ENCODE assay signal across 7 cellular contexts in the genomic region with DNA sequence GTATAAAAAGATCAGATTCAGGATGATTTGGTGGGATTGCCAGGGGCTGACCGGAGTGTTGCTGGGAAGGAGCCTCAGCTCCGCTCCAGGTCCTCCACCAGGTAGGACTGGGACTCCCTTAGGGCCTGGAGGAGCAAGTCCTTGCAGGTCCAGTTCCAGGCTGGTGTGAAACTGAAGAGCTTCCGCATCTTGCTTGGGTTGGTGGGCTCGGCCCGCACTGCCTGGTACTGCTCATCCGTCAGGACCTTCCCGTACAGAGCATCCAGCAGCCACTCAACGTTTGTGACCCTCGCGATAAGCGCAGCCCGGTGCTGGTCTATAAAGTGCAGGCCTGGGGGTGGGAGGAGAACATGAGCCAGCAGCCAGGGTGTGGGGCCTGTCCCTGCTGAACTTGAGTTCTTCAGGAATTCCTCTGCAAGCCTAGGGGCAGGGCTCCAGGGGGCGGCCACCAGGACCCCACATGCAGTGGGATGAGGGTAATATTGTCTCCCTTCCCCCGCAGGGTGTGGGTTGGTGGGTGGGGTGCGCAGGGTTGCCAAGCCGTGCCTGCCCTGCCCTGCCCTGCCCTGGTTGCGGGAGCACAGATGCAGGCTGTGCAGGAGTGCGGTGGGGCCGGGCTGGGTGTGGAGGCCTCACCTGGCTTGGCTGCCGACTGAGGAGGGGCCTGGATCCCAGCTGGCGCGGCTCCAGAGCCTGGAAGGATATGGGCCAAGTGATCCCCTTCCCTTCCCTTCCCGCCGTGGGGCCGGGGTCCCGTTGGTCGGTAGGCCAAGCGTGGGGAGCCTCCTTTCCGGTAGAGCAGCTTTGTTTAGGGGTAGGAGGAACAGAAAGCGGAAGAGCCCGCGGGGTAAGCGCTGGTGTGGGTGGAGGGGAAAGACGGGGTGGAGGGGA. TPM values are rescaled to one million over a fixed set of nuclear protein-coding genes. Genes with fewer than 3 reads are reported as not detected.
DNase-seq lines count a peak whose midpoint lies in the region; ATAC-seq, FAIRE-seq and TF ChIP-seq lines count a peak whose summit lies in the region.

No MANE protein-coding gene starts in this region.

- no peak for FAIRE-seq in HTR-8/SVneo (lab: Jason Lieb, UNC)

- no peaks in the 10 kb centered on the region for H4K20me1 ChIP-seq in mammary epithelial cell (ENCODE audit: insufficient read depth, low read length)

- H3K9ac ChIP-seq in mammary epithelial cell (ENCODE audit: insufficient read depth, low read length) = peak overlapping the region; percentile 45

- H3K36me3 ChIP-seq in mammary epithelial cell (ENCODE audit: insufficient read depth, low read length) (peaks cover 3% of the 10 kb centered on the region), kidney epithelial cell (ENCODE audit: control insufficient read depth, insufficient read depth, low read length) (no peaks in the 10 kb centered on the region)

- peaks cover 5% of the 10 kb centered on the region for H3K79me2 ChIP-seq in mammary epithelial cell (ENCODE audit: insufficient read depth, low read length)

- H3K27ac Mint-ChIP-seq in stimulated activated effector memory CD8-positive, alpha-beta T cell treated with anti-CD3 and anti-CD28 coated beads, Interleukin-12 subunit alpha, Interleukin-12 subunit beta, amount 100 ng/mL, for 72 hours = peak overlapping the region; percentile 86

- TF ChIP-seq POLR2A in GM18505 (IDR thresholded peaks at IDR 0.05; ENCODE audit: borderline replicate concordance, extremely low read depth, insufficient read depth, insufficient read length) = no peak

- no TSS peak for BruUV-seq in mammary epithelial cell (replicated peaks; lab: Mats Ljungman, UMichigan)

- dilution Hi-C loops in mammary epithelial cell (cut with HindIII; ENCODE audit: low sequenced_read_pairs) = no loop called here

- peak overlapping the region; percentile 92 for H2AFZ ChIP-seq in mammary epithelial cell (ENCODE audit: low read depth, low read length)

- in situ Hi-C loops in mammary epithelial cell (cut with MboI; ENCODE audit: low sequenced_read_pairs in 2 of 2) = loop anchor here in 1 of 2 donors (25.0 kb wide), 1 partner anchor 486 kb away; no protein-coding TSS in a partner anchor

- no peaks in the 10 kb centered on the region for H3K9me3 Mint-ChIP-seq in stimulated activated effector memory CD8-positive, alpha-beta T cell treated with anti-CD3 and anti-CD28 coated beads, Interleukin-12 subunit alpha, Interleukin-12 subunit beta, amount 100 ng/mL, for 72 hours

- H3K4me3 ChIP-seq in mammary epithelial cell (replicated peaks in 1 of 3; ENCODE audit: insufficient read depth in 1 of 3, low read depth in 2 of 3, low read length in 3 of 3) = peak overlapping the region; percentile 49 to 90 (median 56)
- peak overlapping the region; percentile 64 for H3K4me3 ChIP-seq in kidney epithelial cell (ENCODE audit: low read depth, low read length)

- H3K27me3 ChIP-seq in mammary epithelial cell (ENCODE audit: insufficient read depth, low read length) (no peaks in the 10 kb centered on the region), kidney epithelial cell (ENCODE audit: control insufficient read depth, insufficient read depth, low read length) (peaks cover 13% of the 10 kb centered on the region)

- no peak overlapping the region for H3K27ac ChIP-seq in mammary epithelial cell (ENCODE audit: insufficient read depth, low read depth, low read length)

- peak; percentile 17 for DNase-seq in RPMI7951 (ENCODE audit: low read depth)
- DNase-seq in mammary epithelial cell = peak; percentile 39
- DNase-seq in kidney epithelial cell (ENCODE audit: low read depth) = no peak
- peak in 1 of 2 donors; percentile 29 for DNase-seq in stimulated activated effector memory CD8-positive, alpha-beta T cell treated with anti-CD3 and anti-CD28 coated beads, Interleukin-12 subunit alpha, Interleukin-12 subunit beta, amount 100 ng/mL, for 72 hours (ENCODE audit: low spot score in 2 of 2)
- DNase-seq in HTR-8/SVneo (ENCODE audit: insufficient read length, low spot score) = no peak

- intact Hi-C loops in mammary epithelial cell (cut with micrococcal nuclease) = loop anchor here (5.0 kb wide), 3 partner anchors 86 to 241 kb away; partner anchors contain the start of gene ZNF843

- TF ChIP-seq CTCF in mammary epithelial cell (conservative IDR thresholded peaks at IDR 0.05 in 1 of 2, IDR thresholded peaks at IDR 0.05 in 1 of 2; ENCODE audit: extremely low read depth in 1 of 2, insufficient read depth in 1 of 2, low read depth in 1 of 2, low read length in 2 of 2) (no peak), kidney epithelial cell (IDR thresholded peaks at IDR 0.05; ENCODE audit: insufficient read depth, low read length, poor library complexity, severe bottlenecking) (no peak)

- no peaks in the 10 kb centered on the region for H3K9me3 ChIP-seq in mammary epithelial cell (replicated peaks; ENCODE audit: insufficient read depth, low read length)

- H3K4me2 ChIP-seq in mammary epithelial cell (ENCODE audit: insufficient read depth, low read depth, low read length) = peak overlapping the region; percentile 99

- CTCF ChIA-PET in mammary epithelial cell (lab: Charles Lee; ENCODE audit: low non-redundant PET) = interaction anchor here (0.6 kb wide), 2 partner anchors 14 to 181 kb away, joined by 4 to 6 read pairs; no protein-coding TSS in a partner anchor

- H3K4me1 Mint-ChIP-seq in stimulated activated effector memory CD8-positive, alpha-beta T cell treated with anti-CD3 and anti-CD28 coated beads, Interleukin-12 subunit alpha, Interleukin-12 subunit beta, amount 100 ng/mL, for 72 hours = peaks cover 58% of the 10 kb centered on the region

- H3K36me3 Mint-ChIP-seq in stimulated activated effector memory CD8-positive, alpha-beta T cell treated with anti-CD3 and anti-CD28 coated beads, Interleukin-12 subunit alpha, Interleukin-12 subunit beta, amount 100 ng/mL, for 72 hours = peaks cover 51% of the 10 kb centered on the region

- ATAC-seq in GM18505 (IDR thresholded peaks at IDR 0.05; ENCODE audit: unreplicated experiment) = peak; percentile 56
- ATAC-seq in HG02678 (IDR thresholded peaks at IDR 0.05; ENCODE audit: unreplicated experiment) = peak; percentile 51
- peak; percentile 63 for ATAC-seq in stimulated activated effector memory CD8-positive, alpha-beta T cell treated with anti-CD3 and anti-CD28 coated beads, Interleukin-12 subunit alpha, Interleukin-12 subunit beta, amount 100 ng/mL, for 72 hours

- WGBS in mammary epithelial cell (ENCODE audit: low coverage, missing lambda C conversion rate) = 62% methylated on average over 13 of the region's 34 CpGs

- H3K4me3 Mint-ChIP-seq in stimulated activated effector memory CD8-positive, alpha-beta T cell treated with anti-CD3 and anti-CD28 coated beads, Interleukin-12 subunit alpha, Interleukin-12 subunit beta, amount 100 ng/mL, for 72 hours = peak overlapping the region; percentile 81

- H3K4me1 ChIP-seq in mammary epithelial cell (ENCODE audit: insufficient read depth, low read length) = peaks cover 16% of the 10 kb centered on the region

RNA-seq across cellular contexts. Expression of gene PYCARD, which starts 0.8 kb away (rescaled TPM):
- total RNA-seq in RPMI7951 (2014; rRNA removed; shearing (Covaris generic)) = 43.4 and 64.8 TPM in 2 replicates
- 10 to 100 TPM; 30.3 to 38.8 TPM for total RNA-seq in mammary epithelial cell
- 76.4 TPM for polyA plus RNA-seq in mammary epithelial cell
- polyA minus RNA-seq in mammary epithelial cell = 33.5 TPM
- total RNA-seq in kidney epithelial cell = 38.5 and 38.6 TPM in 2 replicates

RNA-seq across cellular contexts. Expression of gene TRIM72, which starts 12.2 kb away (rescaled TPM):
- total RNA-seq in RPMI7951 (2014; rRNA removed; shearing (Covaris generic)) = not detected in 2 replicates
- total RNA-seq in mammary epithelial cell (not detected), kidney epithelial cell (not detected in 2 replicates)
- polyA plus RNA-seq in mammary epithelial cell = not detected
- not detected for polyA minus RNA-seq in mammary epithelial cell

RNA-seq across cellular contexts. Expression of gene PYDC1, which starts 15.2 kb away (rescaled TPM):
- total RNA-seq in RPMI7951 (2014; rRNA removed; shearing (Covaris generic)) = not detected in 2 replicates
- total RNA-seq in mammary epithelial cell (not detected), kidney epithelial cell (not detected in 2 replicates)
- not detected for polyA plus RNA-seq in mammary epithelial cell
- not detected for polyA minus RNA-seq in mammary epithelial cell

RNA-seq across cellular contexts. Expression of gene FUS, which starts 21.8 kb away (rescaled TPM):
- 15.3 and 19.0 TPM in 2 replicates for total RNA-seq in RPMI7951 (2014; rRNA removed; shearing (Covaris generic))
- 100 to 1,000 TPM in 1 of 2 donors, 10 to 100 TPM in 1; 19.5 to 404 TPM for total RNA-seq in mammary epithelial cell
- 220 TPM for polyA plus RNA-seq in mammary epithelial cell
- 162 TPM for polyA minus RNA-seq in mammary epithelial cell
- 71.9 and 83.1 TPM in 2 replicates for total RNA-seq in kidney epithelial cell

RNA-seq across cellular contexts. Expression of gene PRSS36, which starts 51.9 kb away (rescaled TPM):
- total RNA-seq in RPMI7951 (2014; rRNA removed; shearing (Covaris generic)) = 1.1 and 2.6 TPM in 2 replicates
- total RNA-seq in mammary epithelial cell (under 1 TPM; under 0.01 to 0.35 TPM), kidney epithelial cell (0.55 and 1.5 TPM in 2 replicates)
- 0.54 TPM for polyA plus RNA-seq in mammary epithelial cell
- not detected for polyA minus RNA-seq in mammary epithelial cell

Comparison
In these comparisons a context has a peak if more than half of its experiments do, and no peak if none do; other contexts are left out.
1. DNase-seq: peak in RPMI7951 (single experiment) and mammary epithelial cell (single experiment); none in kidney epithelial cell (single experiment) and HTR-8/SVneo (single experiment).
2. Peak in every context shown above with its lines, with median percentiles within 50 percentile points of each other: ATAC-seq.